9 cellular contexts compared by ENCODE assay signal in genomic region chr1:26706315-26706714, GRCh38. TPM values are rescaled to one million over a fixed set of nuclear protein-coding genes. Genes with fewer than 3 reads are reported as not detected.
DNase-seq lines count a peak whose midpoint lies in the region; ATAC-seq and TF ChIP-seq lines count a peak whose summit lies in the region.
"Had no signal": no experiment of that assay in that cellular context is flagged by ENCODE, and none has a peak within 500 bp of the region (broad histone marks: within the 10 kb centered on the region; RNA-seq: fewer than 3 reads in every experiment).

No MANE protein-coding gene starts in this region.

- H3K9me3 ChIP-seq in iPS-20b (ENCODE audit: insufficient read depth, low read depth, low read length), result no peaks in the 10 kb centered on the region

- no peaks in the 10 kb centered on the region for H3K27me3 ChIP-seq in iPS-20b (ENCODE audit: insufficient read depth, low read length)

- no peak for ATAC-seq in HG03095 (IDR thresholded peaks at IDR 0.05; ENCODE audit: unreplicated experiment)

- peaks cover 26% of the 10 kb centered on the region for H3K4me1 ChIP-seq in iPS-20b (ENCODE audit: insufficient read depth, low read length)

- DNase-seq in HT-29 (ENCODE audit: low spot score) (peak; percentile 48), NCI-H1105 treated with DMSO at 0.1 percent for 48 hours (lab: John Stamatoyannopoulos, UW) (no peak), NCI-H446 treated with DMSO at 0.1 percent for 48 hours (lab: John Stamatoyannopoulos, UW) (no peak), NCI-H2107 (lab: John Stamatoyannopoulos, UW) (no peak)
- DNase-seq in stimulated activated CD8-positive, alpha-beta memory T cell treated with anti-CD3 and anti-CD28 coated beads, Interleukin-4, amount 100 ng/mL, for 48 hours, result peak; percentile 22
- DNase-seq: NCI-H2081 had no signal

- peak overlapping the region; percentile 45; the same call in 1 of the 2 replicates for H3K9ac ChIP-seq in iPS-20b (ENCODE audit: low read depth, low read length)

- H3K27ac ChIP-seq in VCaP, result peak overlapping the region; percentile 61
- H3K27ac ChIP-seq in iPS-20b (ENCODE audit: low read length), result no peak overlapping the region

- TF ChIP-seq CTCF in VCaP (conservative IDR thresholded peaks at IDR 0.05), result no peak

- H3K36me3 ChIP-seq in iPS-20b (ENCODE audit: insufficient read depth, low read depth, low read length), result peaks cover 39% of the 10 kb centered on the region

- H3K4me3 ChIP-seq in iPS-20b (ENCODE audit: low read length), result peak overlapping the region; percentile 17; the same call in 1 of the 2 replicates

RNA-seq across cellular contexts. Expression of gene ARID1A, which starts 10.5 kb away (rescaled TPM):
- 28.4 and 37.2 TPM in 2 replicates for total RNA-seq in HT-29 (2014; rRNA removed; shearing (Covaris generic))

Comparison
In these comparisons a context has a peak if more than half of its experiments do, and no peak if none do; other contexts are left out.
1. DNase-seq: peak in HT-29 (single experiment) and stimulated activated CD8-positive, alpha-beta memory T cell treated with anti-CD3 and anti-CD28 coated beads, Interleukin-4, amount 100 ng/mL, for 48 hours (single experiment); none in NCI-H1105 treated with DMSO at 0.1 percent for 48 hours (single experiment), NCI-H446 treated with DMSO at 0.1 percent for 48 hours (single experiment) and NCI-H2107 (single experiment).